In genomic region chr4:59024257-59024656, GRCh38 we compare ENCODE assay signal across 24 cellular contexts.
"Had no signal": no experiment of that assay in that cellular context is flagged by ENCODE, and none has a peak within 500 bp of the region (broad histone marks: within the 10 kb centered on the region; RNA-seq: fewer than 3 reads in every experiment).

No MANE protein-coding gene starts in this region.

- DNase-seq: colonic mucosa; cortex of kidney; effector CD8-positive, alpha-beta T cell; effector memory CD8-positive, alpha-beta T cell; endodermal cell; erythroblast; esophagus squamous epithelium; foreskin fibroblast; foreskin melanocyte; gastrocnemius medialis; glutamatergic neuron; head of caudate nucleus; heart right ventricle; hippocampal formation; left cardiac atrium; left lung; left ventricle myocardium superior; lower lobe of right lung; mesenchymal stem cell; mucosa of descending colon had no signal

- H3K9me3 ChIP-seq: colonic mucosa, esophagus squamous epithelium, gastrocnemius medialis, lower lobe of right lung, mucosa of descending colon had no signal

- H3K36me3 ChIP-seq: colonic mucosa, esophagus squamous epithelium, gastrocnemius medialis, heart right ventricle, left lung, lower lobe of right lung had no signal

- H3K4me1 ChIP-seq: colonic mucosa, esophagus squamous epithelium, gastrocnemius medialis, heart right ventricle, left lung, lower lobe of right lung had no signal

- FAIRE-seq: islet of Langerhans, keratinocyte had no signal

- H3K4me3 ChIP-seq: colonic mucosa, esophagus squamous epithelium, gastrocnemius medialis, heart right ventricle, left lung, lower lobe of right lung, mucosa of descending colon had no signal

- H3K27me3 ChIP-seq: colonic mucosa, esophagus squamous epithelium, gastrocnemius medialis, heart right ventricle, left lung had no signal

- ATAC-seq: effector memory CD8-positive, alpha-beta T cell; esophagus mucosa; gastrocnemius medialis; heart right ventricle; left cardiac atrium; left lung; left ventricle myocardium superior; lower lobe of right lung; mucosa of descending colon had no signal

- H3K27ac ChIP-seq: colonic mucosa, epithelial cell of prostate, esophagus squamous epithelium, gastrocnemius medialis, heart right ventricle, left lung, lower lobe of right lung had no signal
